In the genomic region with DNA sequence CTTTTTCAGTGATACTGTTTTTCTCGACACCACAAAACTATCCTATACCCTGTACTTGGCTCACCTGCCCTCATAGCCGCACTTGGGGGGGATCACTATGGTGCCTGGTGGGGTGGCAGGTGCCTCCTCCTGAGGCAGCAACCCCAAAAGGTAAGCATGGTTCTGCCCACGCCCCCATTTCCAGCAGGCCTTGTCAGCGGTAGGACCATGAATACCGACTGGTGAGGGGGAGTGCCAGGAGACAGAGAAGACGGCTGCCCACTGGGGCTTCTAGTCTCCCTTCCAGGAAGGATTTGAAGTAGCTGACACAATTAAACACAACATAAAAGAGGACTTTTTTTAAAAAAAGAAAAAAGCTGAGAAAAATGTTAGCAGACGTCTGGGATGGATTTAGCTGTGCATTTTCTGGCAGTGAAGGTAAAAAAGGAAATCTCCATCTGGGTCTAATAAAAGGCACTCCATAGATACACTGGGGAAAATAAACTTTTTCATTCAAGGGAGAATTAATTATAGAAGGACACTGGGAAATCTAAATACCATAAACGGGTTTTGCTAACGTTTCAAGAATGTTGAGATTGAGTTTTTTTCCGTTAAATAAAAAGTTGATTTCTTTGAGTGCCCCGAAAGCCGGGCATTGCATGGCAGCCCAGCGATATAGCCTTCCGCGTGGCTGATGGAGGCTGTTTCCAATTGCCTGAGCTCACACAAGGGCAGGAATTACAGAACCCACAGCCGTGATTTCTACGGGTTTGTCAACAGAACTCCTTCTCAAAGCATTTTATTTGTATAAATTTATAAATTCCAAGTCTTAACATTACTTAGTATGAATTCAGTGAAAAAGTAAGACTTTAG, we compare ENCODE assay signal across 1 cellular context.
TF ChIP-seq lines count a peak whose summit lies in the region.

No MANE protein-coding gene starts in this region.

TF ChIP-seq in WTC11, 78 proteins besides CTCF, POLR2A, EP300 and RAD21 (continued from another document):
- no peak for TF ChIP-seq ELF4 (CRISPR knock-in tag; IDR thresholded peaks at IDR 0.05; ENCODE audit: low read depth)
- no peak for TF ChIP-seq NFE2L1 (CRISPR knock-in tag; IDR thresholded peaks at IDR 0.05)
- TF ChIP-seq ESRRA (CRISPR knock-in tag; IDR thresholded peaks at IDR 0.05; ENCODE audit: borderline replicate concordance), result no peak
- TF ChIP-seq, protein P1, sequence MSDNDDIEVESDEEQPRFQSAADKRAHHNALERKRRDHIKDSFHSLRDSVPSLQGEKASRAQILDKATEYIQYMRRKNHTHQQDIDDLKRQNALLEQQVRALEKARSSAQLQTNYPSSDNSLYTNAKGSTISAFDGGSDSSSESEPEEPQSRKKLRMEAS (CRISPR knock-in tag; IDR thresholded peaks at IDR 0.05), result no peak
- TF ChIP-seq, protein P2, sequence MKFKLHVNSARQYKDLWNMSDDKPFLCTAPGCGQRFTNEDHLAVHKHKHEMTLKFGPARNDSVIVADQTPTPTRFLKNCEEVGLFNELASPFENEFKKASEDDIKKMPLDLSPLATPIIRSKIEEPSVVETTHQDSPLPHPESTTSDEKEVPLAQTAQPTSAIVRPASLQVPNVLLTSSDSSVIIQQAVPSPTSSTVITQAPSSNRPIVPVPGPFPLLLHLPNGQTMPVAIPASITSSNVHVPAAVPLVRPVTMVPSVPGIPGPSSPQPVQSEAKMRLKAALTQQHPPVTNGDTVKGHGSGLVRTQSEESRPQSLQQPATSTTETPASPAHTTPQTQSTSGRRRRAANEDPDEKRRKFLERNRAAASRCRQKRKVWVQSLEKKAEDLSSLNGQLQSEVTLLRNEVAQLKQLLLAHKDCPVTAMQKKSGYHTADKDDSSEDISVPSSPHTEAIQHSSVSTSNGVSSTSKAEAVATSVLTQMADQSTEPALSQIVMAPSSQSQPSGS (CRISPR knock-in tag; IDR thresholded peaks at IDR 0.05; ENCODE audit: borderline replicate concordance, low read depth), result no peak
